Comparison of ENCODE assay signal across 1 cellular context in the genomic region with DNA sequence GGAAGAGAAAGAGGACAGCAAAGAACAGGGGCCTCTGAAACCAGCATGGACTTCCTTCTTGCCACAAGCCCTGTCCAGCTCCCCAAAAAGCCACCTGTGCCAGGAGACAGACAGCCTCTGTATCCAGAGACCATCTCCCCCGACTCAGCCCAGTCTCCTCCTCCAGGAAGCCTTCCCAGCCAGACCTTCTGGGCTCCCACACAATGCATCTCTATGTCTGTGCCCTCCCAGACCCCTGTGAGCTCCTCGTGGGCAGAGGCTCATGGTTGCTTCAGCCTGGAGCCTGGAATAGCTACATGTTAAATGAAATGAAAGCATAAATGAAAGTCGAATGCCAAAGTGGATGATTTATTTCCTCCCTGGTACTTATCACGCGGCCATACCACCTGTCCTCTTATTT.
TF ChIP-seq lines count a peak whose summit lies in the region.

No MANE protein-coding gene starts in this region.

TF ChIP-seq in K562, 482 proteins besides CTCF, POLR2A, EP300 and RAD21:
- TF ChIP-seq TFAM (CRISPR knock-in tag; conservative IDR thresholded peaks at IDR 0.05) = no peak
- TF ChIP-seq CHCHD3 (CRISPR knock-in tag; IDR thresholded peaks at IDR 0.05) = no peak
- peak; percentile 5 for TF ChIP-seq NEUROD1 (IDR thresholded peaks at IDR 0.05; ENCODE audit: borderline replicate concordance, low read depth, low read length, partially characterized antibody)
- peak; percentile 15 for TF ChIP-seq RBM25 (IDR thresholded peaks at IDR 0.05; ENCODE audit: low read depth, low read length, severe bottlenecking)
- TF ChIP-seq MAFG (tag; conservative IDR thresholded peaks at IDR 0.05) = no peak
- TF ChIP-seq ATF1 (CRISPR knock-in tag; IDR thresholded peaks at IDR 0.05) = no peak
- TF ChIP-seq ATF1 (tag; IDR thresholded peaks at IDR 0.05) = peak; percentile 56
- no peak for TF ChIP-seq SNIP1 (IDR thresholded peaks at IDR 0.05; ENCODE audit: low read depth)
- TF ChIP-seq, protein P1, sequence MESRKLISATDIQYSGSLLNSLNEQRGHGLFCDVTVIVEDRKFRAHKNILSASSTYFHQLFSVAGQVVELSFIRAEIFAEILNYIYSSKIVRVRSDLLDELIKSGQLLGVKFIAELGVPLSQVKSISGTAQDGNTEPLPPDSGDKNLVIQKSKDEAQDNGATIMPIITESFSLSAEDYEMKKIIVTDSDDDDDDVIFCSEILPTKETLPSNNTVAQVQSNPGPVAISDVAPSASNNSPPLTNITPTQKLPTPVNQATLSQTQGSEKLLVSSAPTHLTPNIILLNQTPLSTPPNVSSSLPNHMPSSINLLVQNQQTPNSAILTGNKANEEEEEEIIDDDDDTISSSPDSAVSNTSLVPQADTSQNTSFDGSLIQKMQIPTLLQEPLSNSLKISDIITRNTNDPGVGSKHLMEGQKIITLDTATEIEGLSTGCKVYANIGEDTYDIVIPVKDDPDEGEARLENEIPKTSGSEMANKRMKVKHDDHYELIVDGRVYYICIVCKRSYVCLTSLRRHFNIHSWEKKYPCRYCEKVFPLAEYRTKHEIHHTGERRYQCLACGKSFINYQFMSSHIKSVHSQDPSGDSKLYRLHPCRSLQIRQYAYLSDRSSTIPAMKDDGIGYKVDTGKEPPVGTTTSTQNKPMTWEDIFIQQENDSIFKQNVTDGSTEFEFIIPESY (CRISPR knock-in tag; IDR thresholded peaks at IDR 0.05) = no peak
- TF ChIP-seq RBM22 (IDR thresholded peaks at IDR 0.05; ENCODE audit: low read depth, low read length, poor library complexity, severe bottlenecking) = no peak
- TF ChIP-seq ZNF408 (CRISPR knock-in tag; IDR thresholded peaks at IDR 0.05; ENCODE audit: low read depth) = no peak
- TF ChIP-seq MEF2D (tag; conservative IDR thresholded peaks at IDR 0.05; ENCODE audit: low read depth) = no peak
- TF ChIP-seq ZNF274 (IDR thresholded peaks at IDR 0.05; ENCODE audit: borderline replicate concordance, low read depth, low read length) = no peak
- 0 out of 2 replicates have a peak, but pooled peaks have one; percentile 42 for TF ChIP-seq ZNF436 (CRISPR knock-in tag; IDR thresholded peaks at IDR 0.05)
- no peak for TF ChIP-seq ZNF668 (CRISPR knock-in tag; IDR thresholded peaks at IDR 0.05)
- no peak for TF ChIP-seq KAT7 (CRISPR knock-in tag; IDR thresholded peaks at IDR 0.05; ENCODE audit: borderline replicate concordance)
- TF ChIP-seq, protein P2, sequence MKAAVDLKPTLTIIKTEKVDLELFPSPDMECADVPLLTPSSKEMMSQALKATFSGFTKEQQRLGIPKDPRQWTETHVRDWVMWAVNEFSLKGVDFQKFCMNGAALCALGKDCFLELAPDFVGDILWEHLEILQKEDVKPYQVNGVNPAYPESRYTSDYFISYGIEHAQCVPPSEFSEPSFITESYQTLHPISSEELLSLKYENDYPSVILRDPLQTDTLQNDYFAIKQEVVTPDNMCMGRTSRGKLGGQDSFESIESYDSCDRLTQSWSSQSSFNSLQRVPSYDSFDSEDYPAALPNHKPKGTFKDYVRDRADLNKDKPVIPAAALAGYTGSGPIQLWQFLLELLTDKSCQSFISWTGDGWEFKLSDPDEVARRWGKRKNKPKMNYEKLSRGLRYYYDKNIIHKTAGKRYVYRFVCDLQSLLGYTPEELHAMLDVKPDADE (conservative IDR thresholded peaks at IDR 0.05; ENCODE audit: control insufficient read depth, low read depth, low read length) = no peak
- no peak for TF ChIP-seq RHOXF2B (CRISPR knock-in tag; conservative IDR thresholded peaks at IDR 0.05)
- no peak for TF ChIP-seq FOXK1 (CRISPR knock-in tag; IDR thresholded peaks at IDR 0.05; ENCODE audit: borderline replicate concordance)
- peak; percentile 92 for TF ChIP-seq ZFP36 (IDR thresholded peaks at IDR 0.05; ENCODE audit: low read depth, low read length, partially characterized antibody)
- no peak for TF ChIP-seq KLF1 (tag; IDR thresholded peaks at IDR 0.05)
- TF ChIP-seq, protein P3, sequence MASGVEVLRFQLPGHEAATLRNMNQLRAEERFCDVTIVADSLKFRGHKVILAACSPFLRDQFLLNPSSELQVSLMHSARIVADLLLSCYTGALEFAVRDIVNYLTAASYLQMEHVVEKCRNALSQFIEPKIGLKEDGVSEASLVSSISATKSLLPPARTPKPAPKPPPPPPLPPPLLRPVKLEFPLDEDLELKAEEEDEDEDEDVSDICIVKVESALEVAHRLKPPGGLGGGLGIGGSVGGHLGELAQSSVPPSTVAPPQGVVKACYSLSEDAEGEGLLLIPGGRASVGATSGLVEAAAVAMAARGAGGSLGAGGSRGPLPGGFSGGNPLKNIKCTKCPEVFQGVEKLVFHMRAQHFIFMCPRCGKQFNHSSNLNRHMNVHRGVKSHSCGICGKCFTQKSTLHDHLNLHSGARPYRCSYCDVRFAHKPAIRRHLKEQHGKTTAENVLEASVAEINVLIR (CRISPR knock-in tag; IDR thresholded peaks at IDR 0.05) = no peak
- TF ChIP-seq SLC30A9 (CRISPR knock-in tag; IDR thresholded peaks at IDR 0.05) = no peak
- no peak for TF ChIP-seq HNRNPK (IDR thresholded peaks at IDR 0.05; ENCODE audit: low read depth, low read length, poor library complexity, severe bottlenecking)
- TF ChIP-seq PHB2 (IDR thresholded peaks at IDR 0.05; ENCODE audit: low read depth) = no peak
- TF ChIP-seq, protein P4, sequence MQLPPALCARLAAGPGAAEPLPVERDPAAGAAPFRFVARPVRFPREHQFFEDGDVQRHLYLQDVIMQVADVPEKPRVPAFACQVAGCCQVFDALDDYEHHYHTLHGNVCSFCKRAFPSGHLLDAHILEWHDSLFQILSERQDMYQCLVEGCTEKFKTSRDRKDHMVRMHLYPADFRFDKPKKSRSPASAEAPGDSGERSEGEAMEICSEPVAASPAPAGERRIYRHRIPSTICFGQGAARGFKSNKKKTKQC (CRISPR knock-in tag; IDR thresholded peaks at IDR 0.05) = no peak
- TF ChIP-seq STAT5B (CRISPR knock-in tag; IDR thresholded peaks at IDR 0.05) = no peak
- TF ChIP-seq SPI1 (IDR thresholded peaks at IDR 0.05; ENCODE audit: borderline replicate concordance, low read depth, low read length) = no peak
- TF ChIP-seq, protein P5, sequence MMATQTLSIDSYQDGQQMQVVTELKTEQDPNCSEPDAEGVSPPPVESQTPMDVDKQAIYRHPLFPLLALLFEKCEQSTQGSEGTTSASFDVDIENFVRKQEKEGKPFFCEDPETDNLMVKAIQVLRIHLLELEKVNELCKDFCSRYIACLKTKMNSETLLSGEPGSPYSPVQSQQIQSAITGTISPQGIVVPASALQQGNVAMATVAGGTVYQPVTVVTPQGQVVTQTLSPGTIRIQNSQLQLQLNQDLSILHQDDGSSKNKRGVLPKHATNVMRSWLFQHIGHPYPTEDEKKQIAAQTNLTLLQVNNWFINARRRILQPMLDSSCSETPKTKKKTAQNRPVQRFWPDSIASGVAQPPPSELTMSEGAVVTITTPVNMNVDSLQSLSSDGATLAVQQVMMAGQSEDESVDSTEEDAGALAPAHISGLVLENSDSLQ (IDR thresholded peaks at IDR 0.05) = 0 out of 2 replicates have a peak, but pooled peaks have one; percentile 15
- TF ChIP-seq TCF3 (CRISPR knock-in tag; IDR thresholded peaks at IDR 0.05) = no peak
- no peak for TF ChIP-seq BRCA1 (IDR thresholded peaks at IDR 0.05)
- no peak for TF ChIP-seq BRCA1 (CRISPR knock-in tag; IDR thresholded peaks at IDR 0.05)
